11 cellular contexts compared by ENCODE assay signal in genomic region chr22:46293591-46294260, GRCh38. TPM values are rescaled to one million over a fixed set of nuclear protein-coding genes. Genes with fewer than 3 reads are reported as not detected.
DNase-seq lines count a peak whose midpoint lies in the region; FAIRE-seq and TF ChIP-seq lines count a peak whose summit lies in the region.
"Had no signal": no experiment of that assay in that cellular context is flagged by ENCODE, and none has a peak within 500 bp of the region (broad histone marks: within the 10 kb centered on the region; RNA-seq: fewer than 3 reads in every experiment).

No MANE protein-coding gene starts in this region.

- no peak overlapping the region for H3K9ac ChIP-seq in skeletal muscle tissue (ENCODE audit: low read depth in 1 of 3, low read length in 3 of 3)
- no peak overlapping the region for H3K9ac ChIP-seq in kidney (ENCODE audit: low read length in 2 of 2)

- DNase-seq in NCI-H2227 (lab: John Stamatoyannopoulos, UW; ENCODE audit: unreplicated experiment) (peak; percentile 5), NCI-H2227 treated with DMSO at 0.1 percent for 48 hours (lab: John Stamatoyannopoulos, UW) (no peak), RPMI8226 (peak; percentile 82), germinal center (ENCODE audit: low spot score) (peak; percentile 41), kidney (no peak), NCI-H1417 treated with DMSO at 0.1 percent for 48 hours (lab: John Stamatoyannopoulos, UW) (no peak), HuH-7.5 (ENCODE audit: low spot score) (no peak)
- DNase-seq: activated CD4-positive, alpha-beta T cell treated with anti-CD3 and anti-CD28 coated beads, Interleukin-2, amount 10 ng/mL, durations not matched to agents 24 days and 14 days had no signal

- peak overlapping the region; percentile 34 for H3K27ac ChIP-seq in skeletal muscle tissue (ENCODE audit: low read depth, low read length)
- H3K27ac ChIP-seq in kidney (ENCODE audit: low read depth in 2 of 2, low read length in 2 of 2): peak overlapping the region in 1 of 2 donors; percentile 36

- no peak for FAIRE-seq in kidney (lab: Jason Lieb, UNC)

- no peak for TF ChIP-seq CTCF in kidney (IDR thresholded peaks at IDR 0.05; ENCODE audit: borderline replicate concordance, extremely low read depth, insufficient read depth)

- H3K9me3 ChIP-seq in skeletal muscle tissue (ENCODE audit: control insufficient read depth in 3 of 3, low read length in 3 of 3) (no peaks in the 10 kb centered on the region), kidney (ENCODE audit: control insufficient read depth in 1 of 2, low read length in 2 of 2) (no peaks in the 10 kb centered on the region)

- no peaks in the 10 kb centered on the region for H3K27me3 ChIP-seq in skeletal muscle tissue (ENCODE audit: control insufficient read depth in 3 of 3, insufficient read depth in 3 of 3, low read length in 3 of 3)

- H3K4me1 ChIP-seq in skeletal muscle tissue (ENCODE audit: control insufficient read depth in 3 of 3, insufficient read depth in 3 of 3, low read length in 3 of 3): peaks cover 22 to 49% (median 45%) of the 10 kb centered on the region in 3 donors
- peaks cover 6 to 9% of the 10 kb centered on the region in 2 donors for H3K4me1 ChIP-seq in kidney (ENCODE audit: control insufficient read depth in 1 of 2, insufficient read depth in 1 of 2, low read depth in 1 of 2, low read length in 2 of 2)

- H3K4me3 ChIP-seq in skeletal muscle tissue (ENCODE audit: low read length in 3 of 3) (no peak overlapping the region), kidney (ENCODE audit: low read length in 2 of 2) (no peak overlapping the region)

- intact Hi-C loops in kidney (cut with DNase I): no loop called here

- H3K36me3 ChIP-seq in skeletal muscle tissue (ENCODE audit: control insufficient read depth in 3 of 3, insufficient read depth in 3 of 3, low read length in 3 of 3): peaks cover 22 to 26% (median 26%) of the 10 kb centered on the region in 3 donors
- peaks cover 4 to 34% of the 10 kb centered on the region in 2 donors for H3K36me3 ChIP-seq in kidney (ENCODE audit: control insufficient read depth in 1 of 2, insufficient read depth in 2 of 2, low read length in 2 of 2)

RNA-seq across cellular contexts. Expression of gene GTSE1, which starts 2.9 kb away (rescaled TPM):
- total RNA-seq in skeletal muscle tissue: 3.1 TPM
- total RNA-seq in kidney: 0.94 TPM
- polyA plus RNA-seq in kidney (ENCODE audit: insufficient read depth, low read depth, low replicate concordance): 0.41 TPM

RNA-seq across cellular contexts. Expression of gene TTC38, which starts 25.9 kb away (rescaled TPM):
- 18.3 TPM for total RNA-seq in skeletal muscle tissue
- total RNA-seq in kidney: 41.3 TPM
- polyA plus RNA-seq in kidney (ENCODE audit: insufficient read depth, low read depth, low replicate concordance): 100 TPM

RNA-seq across cellular contexts. Expression of gene PKDREJ, which starts 30.6 kb away (rescaled TPM):
- total RNA-seq in skeletal muscle tissue (not detected), kidney (0.06 TPM)
- 0.15 TPM for polyA plus RNA-seq in kidney (ENCODE audit: insufficient read depth, low read depth, low replicate concordance)
- total RNA-seq: A172; activated CD4-positive, alpha-beta T cell treated with anti-CD3 and anti-CD28 coated beads, Interleukin-2, amount 10 ng/mL, durations not matched to agents 24 days and 14 days; myocyte had no signal

RNA-seq across cellular contexts. Expression of gene TRMU, which starts 41.8 kb away (rescaled TPM):
- total RNA-seq in skeletal muscle tissue (16.7 TPM), kidney (40.5 TPM)
- 41.1 TPM for polyA plus RNA-seq in kidney (ENCODE audit: insufficient read depth, low read depth, low replicate concordance)

RNA-seq across cellular contexts. Expression of gene CDPF1, which starts 43.6 kb away (rescaled TPM):
- total RNA-seq in skeletal muscle tissue (14.6 TPM), kidney (10.2 TPM)
- 13.3 TPM for polyA plus RNA-seq in kidney (ENCODE audit: insufficient read depth, low read depth, low replicate concordance)

Comparison
In these comparisons a context has a peak if more than half of its experiments do, and no peak if none do; other contexts are left out.
1. DNase-seq: peak in NCI-H2227 (single experiment), RPMI8226 (single experiment) and germinal center (single experiment); none in NCI-H2227 treated with DMSO at 0.1 percent for 48 hours (single experiment), kidney (single experiment), NCI-H1417 treated with DMSO at 0.1 percent for 48 hours (single experiment) and HuH-7.5 (single experiment).